Comparison of ENCODE assay signal across 11 cellular contexts in the genomic region with DNA sequence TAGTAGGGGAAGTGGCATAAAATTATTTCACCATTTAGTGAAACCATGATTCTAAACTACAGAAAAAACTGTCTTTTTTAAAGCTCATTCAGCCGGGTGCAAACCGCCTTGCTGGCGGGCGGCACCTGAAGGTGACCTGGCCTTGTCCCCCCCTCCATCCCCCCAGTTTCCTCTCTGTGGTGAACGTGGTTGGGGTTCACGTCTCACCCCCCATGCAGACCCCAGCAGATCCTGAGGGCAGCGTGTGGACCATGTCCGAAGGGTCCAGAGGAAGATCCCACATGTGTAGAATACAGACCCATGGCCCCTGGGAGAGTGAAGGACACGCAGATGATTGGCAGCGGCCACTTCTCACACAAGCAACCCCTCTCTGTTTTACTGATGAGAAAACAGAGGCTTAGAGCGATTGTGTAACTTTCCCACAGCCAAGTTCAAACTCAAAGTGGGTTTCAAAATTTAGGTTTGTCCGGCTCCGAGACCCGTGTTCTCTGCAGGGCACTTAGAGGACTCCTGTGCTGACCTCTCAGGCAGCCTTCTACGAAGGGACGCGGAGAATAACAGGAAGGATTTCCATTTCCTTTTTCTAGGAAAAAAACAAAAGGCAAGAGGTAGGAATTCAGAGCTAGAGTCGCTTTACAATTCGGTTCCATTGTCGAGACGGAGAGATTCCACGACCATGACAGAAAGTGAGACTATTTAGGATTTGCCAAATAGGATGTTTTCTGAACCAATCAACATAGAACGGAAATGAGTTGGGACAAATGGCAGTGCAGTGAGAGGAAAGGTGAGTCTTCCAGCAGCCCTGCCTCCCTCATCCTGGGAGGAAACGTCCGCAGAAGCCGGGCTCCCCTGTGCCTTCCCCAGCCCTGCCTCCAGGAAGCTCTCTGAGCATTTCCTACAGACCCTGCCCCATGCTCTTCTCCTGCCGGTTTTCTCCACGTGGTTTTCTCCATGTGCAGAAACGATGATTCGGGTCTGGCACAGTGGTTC.
A peak's percentile ranks its signal among the peaks of the same experiment; 100 is the strongest.
DNase-seq lines count a peak whose midpoint lies in the region; ATAC-seq and TF ChIP-seq lines count a peak whose summit lies in the region.
"Had no signal": no experiment of that assay in that cellular context is flagged by ENCODE, and none has a peak within 500 bp of the region (broad histone marks: within the 10 kb centered on the region; RNA-seq: fewer than 3 reads in every experiment).

No MANE protein-coding gene starts in this region.

- H3K9me3 Mint-ChIP-seq in neural progenitor cell, result peaks cover 2% of the 10 kb centered on the region
- H3K9me3 Mint-ChIP-seq: T-helper 2 cell treated with Interferon-gamma antibody and Interleukin-4, amounts not matched to agents 5 μg/mL and 100 μg/mL, for 36 hours had no signal

- no peaks in the 10 kb centered on the region for H3K36me3 Mint-ChIP-seq in neural progenitor cell

- no peak for TF ChIP-seq POLR2A in esophagus muscularis mucosa (IDR thresholded peaks at IDR 0.05; ENCODE audit: low read depth)

- ATAC-seq in HG02885 (IDR thresholded peaks at IDR 0.05; ENCODE audit: poor library complexity, unreplicated experiment), result peak; percentile 17

- peaks cover 8% of the 10 kb centered on the region for H3K27me3 Mint-ChIP-seq in neural progenitor cell (ENCODE audit: insufficient read depth, low read depth)

- no peaks in the 10 kb centered on the region for H3F3A ChIP-seq in neural progenitor cell (ENCODE audit: low read depth)

- H3K27me3 ChIP-seq in esophagus muscularis mucosa, result no peaks in the 10 kb centered on the region
- H3K27me3 ChIP-seq in neural progenitor cell, result peaks cover 10% of the 10 kb centered on the region
- H3K27me3 ChIP-seq in osteoblast (ENCODE audit: insufficient read depth, low read length), result peaks cover 3% of the 10 kb centered on the region

- H3K79me2 ChIP-seq in neural progenitor cell (ENCODE audit: low read depth), result no peaks in the 10 kb centered on the region
- H3K79me2 ChIP-seq in osteoblast (ENCODE audit: insufficient read depth, low read length), result no peaks in the 10 kb centered on the region

- 78% methylated on average over 30 of the region's 30 CpGs for whole genome bisulfite sequencing in esophagus muscularis mucosa

- no peaks in the 10 kb centered on the region for H3K36me3 ChIP-seq in esophagus muscularis mucosa
- H3K36me3 ChIP-seq in neural progenitor cell, result no peaks in the 10 kb centered on the region
- H3K36me3 ChIP-seq in osteoblast (ENCODE audit: insufficient read depth, low read length), result no peaks in the 10 kb centered on the region
- H3K36me3 ChIP-seq: cardiac muscle cell had no signal

- no peaks in the 10 kb centered on the region for H3K9me3 ChIP-seq in esophagus muscularis mucosa
- no peaks in the 10 kb centered on the region for H3K9me3 ChIP-seq in neural progenitor cell (ENCODE audit: low read depth)
- no peaks in the 10 kb centered on the region for H3K9me3 ChIP-seq in osteoblast (ENCODE audit: low read depth, low read length)

- TF ChIP-seq CTCF in C4-2B (conservative IDR thresholded peaks at IDR 0.05) (peak; percentile 21), esophagus muscularis mucosa (IDR thresholded peaks at IDR 0.05) (no peak), neural progenitor cell (IDR thresholded peaks at IDR 0.05) (no peak), osteoblast (IDR thresholded peaks at IDR 0.05; ENCODE audit: extremely low read depth, low read depth, low read length) (no peak)

- H2AFZ ChIP-seq in neural progenitor cell (replicated peaks), result no peak overlapping the region
- H2AFZ ChIP-seq in osteoblast (ENCODE audit: low read length), result no peak overlapping the region

- H3K27ac ChIP-seq in C4-2B (no peak overlapping the region), esophagus muscularis mucosa (replicated peaks in 1 of 4) (peak overlapping the region; percentile 44 to 63 (median 58)), neural progenitor cell (no peak overlapping the region), osteoblast (ENCODE audit: low read depth, low read length) (no peak overlapping the region)
- H3K27ac ChIP-seq: cardiac muscle cell had no signal

- H3K9ac ChIP-seq in neural progenitor cell, result no peak overlapping the region

- H3K4me1 Mint-ChIP-seq in neural progenitor cell, result peaks cover 33% of the 10 kb centered on the region

- intact Hi-C loops in esophagus muscularis mucosa (cut with DNase I), result loop anchor here (5.0 to 10.0 kb wide), 4 partner anchors 195 to 1527 kb away; no protein-coding TSS in a partner anchor

- DNase-seq in esophagus muscularis mucosa (ENCODE audit: extremely low spot score), result no peak
- no peak for DNase-seq in neural progenitor cell (ENCODE audit: low spot score)
- no peak for DNase-seq in osteoblast (ENCODE audit: insufficient read length, low spot score, missing footprints)
- no peak for DNase-seq in NCI-H128 (lab: John Stamatoyannopoulos, UW; ENCODE audit: unreplicated experiment)
- no peak for DNase-seq in NCI-H2171 (lab: John Stamatoyannopoulos, UW)
- no peak for DNase-seq in activated naive CD4-positive, alpha-beta T cell treated with anti-CD3 and anti-CD28 coated beads, Interleukin-2, amount 50 U/mL, for 16 hours
- DNase-seq: NCI-H226 had no signal

- no peak overlapping the region for H3K4me3 Mint-ChIP-seq in neural progenitor cell
- H3K4me3 Mint-ChIP-seq: T-helper 2 cell treated with Interferon-gamma antibody and Interleukin-4, amounts not matched to agents 5 μg/mL and 100 μg/mL, for 36 hours had no signal

- no peak for TF ChIP-seq EP300 in esophagus muscularis mucosa (IDR thresholded peaks at IDR 0.05)

- H3K4me3 ChIP-seq in esophagus muscularis mucosa, result peak overlapping the region; percentile 3 to 32 (median 12)
- H3K4me3 ChIP-seq in neural progenitor cell, result no peak overlapping the region
- no peak overlapping the region for H3K4me3 ChIP-seq in osteoblast (ENCODE audit: insufficient read depth, low read length)
- H3K4me3 ChIP-seq: cardiac muscle cell had no signal

- H4K20me1 ChIP-seq in neural progenitor cell (ENCODE audit: low read depth), result no peaks in the 10 kb centered on the region
- H4K20me1 ChIP-seq in osteoblast (ENCODE audit: insufficient read depth, low read length), result no peaks in the 10 kb centered on the region

- H3K4me2 ChIP-seq in neural progenitor cell, result no peak overlapping the region
- H3K4me2 ChIP-seq in osteoblast (ENCODE audit: insufficient read depth, low read length), result no peak overlapping the region

- peaks cover 6 to 11% (median 8%) of the 10 kb centered on the region in 4 donors for H3K4me1 ChIP-seq in esophagus muscularis mucosa
- no peaks in the 10 kb centered on the region for H3K4me1 ChIP-seq in neural progenitor cell
- H3K4me1 ChIP-seq in osteoblast (ENCODE audit: insufficient read depth, low read length), result no peaks in the 10 kb centered on the region

- H3K27ac Mint-ChIP-seq in neural progenitor cell, result peak overlapping the region; percentile 14
- H3K27ac Mint-ChIP-seq: T-helper 2 cell treated with Interferon-gamma antibody and Interleukin-4, amounts not matched to agents 5 μg/mL and 100 μg/mL, for 36 hours had no signal

Comparison
In these comparisons a context has a peak if more than half of its experiments do, and no peak if none do; other contexts are left out.
1. H3K27ac ChIP-seq: peak in esophagus muscularis mucosa (4 of 4); none in C4-2B (single experiment), neural progenitor cell (single experiment) and osteoblast (single experiment).
2. H3K4me3 ChIP-seq: peak in esophagus muscularis mucosa (4 of 4); none in neural progenitor cell (single experiment) and osteoblast (single experiment).